In the genomic region with DNA sequence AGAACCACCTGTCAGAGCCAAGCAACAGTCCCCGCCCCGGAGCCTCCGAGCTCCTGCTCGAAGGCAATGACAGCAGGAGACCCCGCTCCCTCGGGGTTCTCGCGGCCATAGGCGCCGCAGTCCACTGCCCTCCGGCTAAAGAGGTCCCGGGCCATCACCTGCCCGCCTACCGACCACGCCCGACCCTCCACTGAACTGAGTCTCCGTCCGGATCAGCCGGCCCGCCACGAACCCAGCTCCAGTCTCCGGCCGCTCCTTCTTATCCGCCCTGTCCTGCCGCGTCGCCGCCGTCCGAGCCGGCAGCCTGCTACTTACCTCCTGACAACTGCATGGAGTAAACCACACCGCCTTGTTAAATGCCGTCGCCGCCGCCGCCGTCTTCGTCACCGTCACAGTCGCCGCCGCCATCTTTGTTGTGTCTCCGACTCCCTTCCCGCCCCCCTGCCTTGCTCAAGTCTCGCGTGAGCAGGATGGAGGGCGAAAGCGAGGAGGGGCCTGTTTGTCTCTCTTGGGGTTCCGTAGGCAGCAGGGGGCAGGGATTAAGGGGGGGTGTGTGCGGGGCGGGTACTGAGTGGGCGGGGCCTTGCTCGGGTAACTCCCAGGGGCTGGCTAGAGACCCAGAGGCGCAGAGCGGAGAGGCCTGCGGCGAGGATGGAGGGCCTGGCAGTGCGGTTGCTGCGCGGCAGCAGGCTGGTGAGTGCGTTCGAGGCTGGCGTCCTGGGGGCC, we compare ENCODE assay signal across 1 cellular context.
A peak's percentile ranks its signal among the peaks of the same experiment; 100 is the strongest.
TF ChIP-seq lines count a peak whose summit lies in the region.

A gene (plus strand): TSS at position 628 of the 726 bp plus-strand sequence. CDS start 24 bp downstream, at position 652.
A gene with protein sequence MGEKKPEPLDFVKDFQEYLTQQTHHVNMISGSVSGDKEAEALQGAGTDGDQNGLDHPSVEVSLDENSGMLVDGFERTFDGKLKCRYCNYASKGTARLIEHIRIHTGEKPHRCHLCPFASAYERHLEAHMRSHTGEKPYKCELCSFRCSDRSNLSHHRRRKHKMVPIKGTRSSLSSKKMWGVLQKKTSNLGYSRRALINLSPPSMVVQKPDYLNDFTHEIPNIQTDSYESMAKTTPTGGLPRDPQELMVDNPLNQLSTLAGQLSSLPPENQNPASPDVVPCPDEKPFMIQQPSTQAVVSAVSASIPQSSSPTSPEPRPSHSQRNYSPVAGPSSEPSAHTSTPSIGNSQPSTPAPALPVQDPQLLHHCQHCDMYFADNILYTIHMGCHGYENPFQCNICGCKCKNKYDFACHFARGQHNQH (minus strand): TSS at position 417 of the 726 bp plus-strand sequence. CDS start 10,170 bp downstream, outside the sequence.

TF ChIP-seq in HEK293, 187 proteins besides CTCF, POLR2A, EP300 and RAD21 (continued from another document and continues in another):
- TF ChIP-seq, protein P1, sequence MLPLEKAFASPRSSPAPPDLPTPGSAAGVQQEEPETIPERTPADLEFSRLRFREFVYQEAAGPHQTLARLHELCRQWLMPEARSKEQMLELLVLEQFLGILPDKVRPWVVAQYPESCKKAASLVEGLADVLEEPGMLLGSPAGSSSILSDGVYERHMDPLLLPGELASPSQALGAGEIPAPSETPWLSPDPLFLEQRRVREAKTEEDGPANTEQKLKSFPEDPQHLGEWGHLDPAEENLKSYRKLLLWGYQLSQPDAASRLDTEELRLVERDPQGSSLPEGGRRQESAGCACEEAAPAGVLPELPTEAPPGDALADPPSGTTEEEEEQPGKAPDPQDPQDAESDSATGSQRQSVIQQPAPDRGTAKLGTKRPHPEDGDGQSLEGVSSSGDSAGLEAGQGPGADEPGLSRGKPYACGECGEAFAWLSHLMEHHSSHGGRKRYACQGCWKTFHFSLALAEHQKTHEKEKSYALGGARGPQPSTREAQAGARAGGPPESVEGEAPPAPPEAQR (tag by site-specific recombination; IDR thresholded peaks at IDR 0.05): no peak
- TF ChIP-seq ZSCAN30 (tag by site-specific recombination; IDR thresholded peaks at IDR 0.05) (no peak), ZNF248 (tag by site-specific recombination; IDR thresholded peaks at IDR 0.05) (no peak), ZNF138 (tag by site-specific recombination; IDR thresholded peaks at IDR 0.05; ENCODE audit: borderline replicate concordance) (no peak), ZNF549 (tag by site-specific recombination; IDR thresholded peaks at IDR 0.05) (no peak), ZNF394 (tag by site-specific recombination; IDR thresholded peaks at IDR 0.05; ENCODE audit: borderline replicate concordance) (peak; percentile 50; the same call in 1 of the 2 replicates), KLF9 (tag by site-specific recombination; IDR thresholded peaks at IDR 0.05; ENCODE audit: low read depth) (peak; percentile 98), ZFP41 (tag by site-specific recombination; IDR thresholded peaks at IDR 0.05; ENCODE audit: borderline replicate concordance) (no peak), ZNF792 (tag by site-specific recombination; IDR thresholded peaks at IDR 0.05) (0 out of 2 replicates have a peak, but pooled peaks have one; percentile 20), GLI2 (tag by site-specific recombination; IDR thresholded peaks at IDR 0.05; ENCODE audit: borderline replicate concordance, low read depth) (no peak), ZNF701 (tag by site-specific recombination; IDR thresholded peaks at IDR 0.05) (no peak), ZNF843 (tag by site-specific recombination; IDR thresholded peaks at IDR 0.05) (peak; percentile 52; the same call in 1 of the 2 replicates), KLF1 (tag by site-specific recombination; IDR thresholded peaks at IDR 0.05) (peak; percentile 85), BCL11B (tag by site-specific recombination; IDR thresholded peaks at IDR 0.05; ENCODE audit: low read depth) (no peak), ZNF112 (tag by site-specific recombination; IDR thresholded peaks at IDR 0.05) (no peak), ZNF23 (tag by site-specific recombination; IDR thresholded peaks at IDR 0.05; ENCODE audit: borderline replicate concordance) (no peak), HOXC10 (CRISPR knock-in tag; IDR thresholded peaks at IDR 0.05) (no peak), ZNF473 (tag by site-specific recombination; IDR thresholded peaks at IDR 0.05) (no peak), ZNF19 (tag by site-specific recombination; IDR thresholded peaks at IDR 0.05; ENCODE audit: low read depth) (no peak), ZNF132 (tag by site-specific recombination; IDR thresholded peaks at IDR 0.05; ENCODE audit: borderline replicate concordance) (no peak), KLF10 (tag by site-specific recombination; IDR thresholded peaks at IDR 0.05) (peak; percentile 100)
- TF ChIP-seq, protein P2, sequence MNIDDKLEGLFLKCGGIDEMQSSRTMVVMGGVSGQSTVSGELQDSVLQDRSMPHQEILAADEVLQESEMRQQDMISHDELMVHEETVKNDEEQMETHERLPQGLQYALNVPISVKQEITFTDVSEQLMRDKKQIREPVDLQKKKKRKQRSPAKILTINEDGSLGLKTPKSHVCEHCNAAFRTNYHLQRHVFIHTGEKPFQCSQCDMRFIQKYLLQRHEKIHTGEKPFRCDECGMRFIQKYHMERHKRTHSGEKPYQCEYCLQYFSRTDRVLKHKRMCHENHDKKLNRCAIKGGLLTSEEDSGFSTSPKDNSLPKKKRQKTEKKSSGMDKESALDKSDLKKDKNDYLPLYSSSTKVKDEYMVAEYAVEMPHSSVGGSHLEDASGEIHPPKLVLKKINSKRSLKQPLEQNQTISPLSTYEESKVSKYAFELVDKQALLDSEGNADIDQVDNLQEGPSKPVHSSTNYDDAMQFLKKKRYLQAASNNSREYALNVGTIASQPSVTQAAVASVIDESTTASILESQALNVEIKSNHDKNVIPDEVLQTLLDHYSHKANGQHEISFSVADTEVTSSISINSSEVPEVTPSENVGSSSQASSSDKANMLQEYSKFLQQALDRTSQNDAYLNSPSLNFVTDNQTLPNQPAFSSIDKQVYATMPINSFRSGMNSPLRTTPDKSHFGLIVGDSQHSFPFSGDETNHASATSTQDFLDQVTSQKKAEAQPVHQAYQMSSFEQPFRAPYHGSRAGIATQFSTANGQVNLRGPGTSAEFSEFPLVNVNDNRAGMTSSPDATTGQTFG (tag by site-specific recombination; IDR thresholded peaks at IDR 0.05; ENCODE audit: borderline replicate concordance): no peak
- TF ChIP-seq, protein P3, sequence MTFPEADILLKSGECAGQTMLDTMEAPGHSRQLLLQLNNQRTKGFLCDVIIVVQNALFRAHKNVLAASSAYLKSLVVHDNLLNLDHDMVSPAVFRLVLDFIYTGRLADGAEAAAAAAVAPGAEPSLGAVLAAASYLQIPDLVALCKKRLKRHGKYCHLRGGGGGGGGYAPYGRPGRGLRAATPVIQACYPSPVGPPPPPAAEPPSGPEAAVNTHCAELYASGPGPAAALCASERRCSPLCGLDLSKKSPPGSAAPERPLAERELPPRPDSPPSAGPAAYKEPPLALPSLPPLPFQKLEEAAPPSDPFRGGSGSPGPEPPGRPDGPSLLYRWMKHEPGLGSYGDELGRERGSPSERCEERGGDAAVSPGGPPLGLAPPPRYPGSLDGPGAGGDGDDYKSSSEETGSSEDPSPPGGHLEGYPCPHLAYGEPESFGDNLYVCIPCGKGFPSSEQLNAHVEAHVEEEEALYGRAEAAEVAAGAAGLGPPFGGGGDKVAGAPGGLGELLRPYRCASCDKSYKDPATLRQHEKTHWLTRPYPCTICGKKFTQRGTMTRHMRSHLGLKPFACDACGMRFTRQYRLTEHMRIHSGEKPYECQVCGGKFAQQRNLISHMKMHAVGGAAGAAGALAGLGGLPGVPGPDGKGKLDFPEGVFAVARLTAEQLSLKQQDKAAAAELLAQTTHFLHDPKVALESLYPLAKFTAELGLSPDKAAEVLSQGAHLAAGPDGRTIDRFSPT (tag by site-specific recombination; IDR thresholded peaks at IDR 0.05): peak; percentile 97
- TF ChIP-seq, protein P4, sequence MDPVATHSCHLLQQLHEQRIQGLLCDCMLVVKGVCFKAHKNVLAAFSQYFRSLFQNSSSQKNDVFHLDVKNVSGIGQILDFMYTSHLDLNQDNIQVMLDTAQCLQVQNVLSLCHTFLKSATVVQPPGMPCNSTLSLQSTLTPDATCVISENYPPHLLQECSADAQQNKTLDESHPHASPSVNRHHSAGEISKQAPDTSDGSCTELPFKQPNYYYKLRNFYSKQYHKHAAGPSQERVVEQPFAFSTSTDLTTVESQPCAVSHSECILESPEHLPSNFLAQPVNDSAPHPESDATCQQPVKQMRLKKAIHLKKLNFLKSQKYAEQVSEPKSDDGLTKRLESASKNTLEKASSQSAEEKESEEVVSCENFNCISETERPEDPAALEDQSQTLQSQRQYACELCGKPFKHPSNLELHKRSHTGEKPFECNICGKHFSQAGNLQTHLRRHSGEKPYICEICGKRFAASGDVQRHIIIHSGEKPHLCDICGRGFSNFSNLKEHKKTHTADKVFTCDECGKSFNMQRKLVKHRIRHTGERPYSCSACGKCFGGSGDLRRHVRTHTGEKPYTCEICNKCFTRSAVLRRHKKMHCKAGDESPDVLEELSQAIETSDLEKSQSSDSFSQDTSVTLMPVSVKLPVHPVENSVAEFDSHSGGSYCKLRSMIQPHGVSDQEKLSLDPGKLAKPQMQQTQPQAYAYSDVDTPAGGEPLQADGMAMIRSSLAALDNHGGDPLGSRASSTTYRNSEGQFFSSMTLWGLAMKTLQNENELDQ (tag by site-specific recombination; IDR thresholded peaks at IDR 0.05; ENCODE audit: low read depth): no peak
- TF ChIP-seq, protein P5, sequence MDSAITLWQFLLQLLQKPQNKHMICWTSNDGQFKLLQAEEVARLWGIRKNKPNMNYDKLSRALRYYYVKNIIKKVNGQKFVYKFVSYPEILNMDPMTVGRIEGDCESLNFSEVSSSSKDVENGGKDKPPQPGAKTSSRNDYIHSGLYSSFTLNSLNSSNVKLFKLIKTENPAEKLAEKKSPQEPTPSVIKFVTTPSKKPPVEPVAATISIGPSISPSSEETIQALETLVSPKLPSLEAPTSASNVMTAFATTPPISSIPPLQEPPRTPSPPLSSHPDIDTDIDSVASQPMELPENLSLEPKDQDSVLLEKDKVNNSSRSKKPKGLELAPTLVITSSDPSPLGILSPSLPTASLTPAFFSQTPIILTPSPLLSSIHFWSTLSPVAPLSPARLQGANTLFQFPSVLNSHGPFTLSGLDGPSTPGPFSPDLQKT (IDR thresholded peaks at IDR 0.05; ENCODE audit: borderline replicate concordance, low read depth, low read length): no peak
- TF ChIP-seq, protein P6, sequence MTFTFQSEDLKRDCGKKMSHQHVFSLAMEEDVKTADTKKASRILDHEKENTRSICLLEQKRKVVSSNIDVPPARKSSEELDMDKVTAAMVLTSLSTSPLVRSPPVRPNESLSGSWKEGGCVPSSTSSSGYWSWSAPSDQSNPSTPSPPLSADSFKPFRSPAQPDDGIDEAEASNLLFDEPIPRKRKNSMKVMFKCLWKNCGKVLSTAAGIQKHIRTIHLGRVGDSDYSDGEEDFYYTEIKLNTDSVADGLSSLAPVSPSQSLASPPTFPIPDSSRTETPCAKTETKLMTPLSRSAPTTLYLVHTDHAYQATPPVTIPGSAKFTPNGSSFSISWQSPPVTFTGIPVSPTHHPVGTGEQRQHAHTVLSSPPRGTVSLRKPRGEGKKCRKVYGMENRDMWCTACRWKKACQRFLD (tag by site-specific recombination; IDR thresholded peaks at IDR 0.05): no peak
- TF ChIP-seq, protein P7, sequence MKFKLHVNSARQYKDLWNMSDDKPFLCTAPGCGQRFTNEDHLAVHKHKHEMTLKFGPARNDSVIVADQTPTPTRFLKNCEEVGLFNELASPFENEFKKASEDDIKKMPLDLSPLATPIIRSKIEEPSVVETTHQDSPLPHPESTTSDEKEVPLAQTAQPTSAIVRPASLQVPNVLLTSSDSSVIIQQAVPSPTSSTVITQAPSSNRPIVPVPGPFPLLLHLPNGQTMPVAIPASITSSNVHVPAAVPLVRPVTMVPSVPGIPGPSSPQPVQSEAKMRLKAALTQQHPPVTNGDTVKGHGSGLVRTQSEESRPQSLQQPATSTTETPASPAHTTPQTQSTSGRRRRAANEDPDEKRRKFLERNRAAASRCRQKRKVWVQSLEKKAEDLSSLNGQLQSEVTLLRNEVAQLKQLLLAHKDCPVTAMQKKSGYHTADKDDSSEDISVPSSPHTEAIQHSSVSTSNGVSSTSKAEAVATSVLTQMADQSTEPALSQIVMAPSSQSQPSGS (tag by site-specific recombination; IDR thresholded peaks at IDR 0.05; ENCODE audit: low read depth): no peak
- TF ChIP-seq, protein P8, sequence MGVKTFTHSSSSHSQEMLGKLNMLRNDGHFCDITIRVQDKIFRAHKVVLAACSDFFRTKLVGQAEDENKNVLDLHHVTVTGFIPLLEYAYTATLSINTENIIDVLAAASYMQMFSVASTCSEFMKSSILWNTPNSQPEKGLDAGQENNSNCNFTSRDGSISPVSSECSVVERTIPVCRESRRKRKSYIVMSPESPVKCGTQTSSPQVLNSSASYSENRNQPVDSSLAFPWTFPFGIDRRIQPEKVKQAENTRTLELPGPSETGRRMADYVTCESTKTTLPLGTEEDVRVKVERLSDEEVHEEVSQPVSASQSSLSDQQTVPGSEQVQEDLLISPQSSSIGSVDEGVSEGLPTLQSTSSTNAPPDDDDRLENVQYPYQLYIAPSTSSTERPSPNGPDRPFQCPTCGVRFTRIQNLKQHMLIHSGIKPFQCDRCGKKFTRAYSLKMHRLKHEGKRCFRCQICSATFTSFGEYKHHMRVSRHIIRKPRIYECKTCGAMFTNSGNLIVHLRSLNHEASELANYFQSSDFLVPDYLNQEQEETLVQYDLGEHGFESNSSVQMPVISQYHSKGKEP (tag by site-specific recombination; IDR thresholded peaks at IDR 0.05): no peak
- TF ChIP-seq, protein P9, sequence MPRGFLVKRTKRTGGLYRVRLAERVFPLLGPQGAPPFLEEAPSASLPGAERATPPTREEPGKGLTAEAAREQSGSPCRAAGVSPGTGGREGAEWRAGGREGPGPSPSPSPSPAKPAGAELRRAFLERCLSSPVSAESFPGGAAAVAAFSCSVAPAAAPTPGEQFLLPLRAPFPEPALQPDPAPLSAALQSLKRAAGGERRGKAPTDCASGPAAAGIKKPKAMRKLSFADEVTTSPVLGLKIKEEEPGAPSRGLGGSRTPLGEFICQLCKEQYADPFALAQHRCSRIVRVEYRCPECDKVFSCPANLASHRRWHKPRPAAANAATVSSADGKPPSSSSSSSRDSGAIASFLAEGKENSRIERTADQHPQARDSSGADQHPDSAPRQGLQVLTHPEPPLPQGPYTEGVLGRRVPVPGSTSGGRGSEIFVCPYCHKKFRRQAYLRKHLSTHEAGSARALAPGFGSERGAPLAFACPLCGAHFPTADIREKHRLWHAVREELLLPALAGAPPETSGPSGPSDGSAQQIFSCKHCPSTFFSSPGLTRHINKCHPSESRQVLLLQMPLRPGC (tag by site-specific recombination; IDR thresholded peaks at IDR 0.05): peak; percentile 31; the same call in 1 of the 2 replicates
- TF ChIP-seq, protein P10, sequence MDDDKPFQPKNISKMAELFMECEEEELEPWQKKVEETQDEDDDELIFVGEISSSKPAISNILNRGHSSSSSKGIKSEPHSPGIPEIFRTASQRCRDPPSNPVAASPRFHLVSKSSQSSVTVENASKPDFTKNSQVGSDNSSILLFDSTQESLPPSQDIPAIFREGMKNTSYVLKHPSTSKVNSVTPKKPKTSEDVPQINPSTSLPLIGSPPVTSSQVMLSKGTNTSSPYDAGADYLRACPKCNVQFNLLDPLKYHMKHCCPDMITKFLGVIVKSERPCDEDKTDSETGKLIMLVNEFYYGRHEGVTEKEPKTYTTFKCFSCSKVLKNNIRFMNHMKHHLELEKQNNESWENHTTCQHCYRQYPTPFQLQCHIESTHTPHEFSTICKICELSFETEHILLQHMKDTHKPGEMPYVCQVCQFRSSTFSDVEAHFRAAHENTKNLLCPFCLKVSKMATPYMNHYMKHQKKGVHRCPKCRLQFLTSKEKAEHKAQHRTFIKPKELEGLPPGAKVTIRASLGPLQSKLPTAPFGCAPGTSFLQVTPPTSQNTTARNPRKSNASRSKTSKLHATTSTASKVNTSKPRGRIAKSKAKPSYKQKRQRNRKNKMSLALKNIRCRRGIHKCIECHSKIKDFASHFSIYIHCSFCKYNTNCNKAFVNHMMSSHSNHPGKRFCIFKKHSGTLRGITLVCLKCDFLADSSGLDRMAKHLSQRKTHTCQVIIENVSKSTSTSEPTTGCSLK (tag by site-specific recombination; IDR thresholded peaks at IDR 0.05): no peak
